In genomic region chr1:169764919-169765318, GRCh38 we compare ENCODE assay signal across 38 cellular contexts. TPM values are rescaled to one million over a fixed set of nuclear protein-coding genes. Genes with fewer than 3 reads are reported as not detected.
"Had no signal": no experiment of that assay in that cellular context is flagged by ENCODE, and none has a peak within 500 bp of the region (broad histone marks: within the 10 kb centered on the region; RNA-seq: fewer than 3 reads in every experiment).

No MANE protein-coding gene starts in this region.

- H3K36me3 Mint-ChIP-seq: activated CD4-positive, alpha-beta memory T cell treated with anti-CD3 and anti-CD28 coated beads for 36 hours; activated naive CD4-positive, alpha-beta T cell treated with anti-CD3 and anti-CD28 coated beads, Interleukin-2, amount 10 ng/mL, durations not matched to agents 7 days and 5 days; activated naive CD8-positive, alpha-beta T cell; activated naive CD8-positive, alpha-beta T cell treated with anti-CD3 and anti-CD28 coated beads, Interleukin-2, amount 10 ng/mL, durations not matched to agents 7 days and 5 days; brain had no signal

- H3K4me3 ChIP-seq: ascending aorta, cardiac muscle cell had no signal

- ATAC-seq: activated CD8-positive, alpha-beta T cell treated with anti-CD3 and anti-CD28 coated beads for 36 hours; activated naive CD8-positive, alpha-beta T cell treated with anti-CD3 and anti-CD28 coated beads, Interleukin-2, amount 50 U/mL, for 24 hours had no signal

- DNase-seq: activated B cell treated with CpG ODN at 0.5 μM for 24 hours; activated CD4-positive, alpha-beta memory T cell treated with anti-CD3 and anti-CD28 coated beads for 36 hours; activated CD4-positive, alpha-beta T cell treated with anti-CD3 and anti-CD28 coated beads for 4 hours; activated CD4-positive, alpha-beta T cell treated with anti-CD3 and anti-CD28 coated beads, Interleukin-2, amount 10 ng/mL, durations not matched to agents 24 days and 14 days; activated CD4-positive, alpha-beta T cell treated with anti-CD3 and anti-CD28 coated beads, Interleukin-2, amount 50 U/mL, for 1 hour; activated CD4-positive, alpha-beta T cell treated with anti-CD3 and anti-CD28 coated beads, Interleukin-2, amount 50 U/mL, for 4 hours; activated CD4-positive, CD25-positive, alpha-beta regulatory T cell treated with anti-CD3 and anti-CD28 coated beads, Interleukin-2, amount 50 U/mL, for 72 hours; activated CD8-positive, alpha-beta memory T cell treated with anti-CD3 and anti-CD28 coated beads, Interleukin-2, amount 50 U/mL, for 48 hours; activated CD8-positive, alpha-beta T cell treated with anti-CD3 and anti-CD28 coated beads for 36 hours; activated effector memory CD4-positive, alpha-beta T cell treated with Interleukin-2 at 50 U/mL for 16 hours; activated gamma-delta T cell; activated naive CD4-positive, alpha-beta T cell treated with anti-CD3 and anti-CD28 coated beads, Interleukin-2, amount 10 ng/mL, durations not matched to agents 7 days and 5 days; activated naive CD4-positive, alpha-beta T cell treated with Interleukin-2 at 50 U/mL for 16 hours; activated naive CD8-positive, alpha-beta T cell treated with anti-CD3 and anti-CD28 coated beads, Interleukin-2, amount 10 ng/mL, durations not matched to agents 7 days and 5 days; activated naive CD8-positive, alpha-beta T cell treated with anti-CD3 and anti-CD28 coated beads, Interleukin-2, amount 50 U/mL, for 24 hours; activated T-cell treated with anti-CD3 and anti-CD28 coated beads, Interleukin-2, amount 50 U/mL, for 24 hours; activated T-cell treated with anti-CD3 and anti-CD28 coated beads, Interleukin-2, amount 50 U/mL, for 48 hours; amygdala; anterior cingulate cortex; caudate nucleus; cerebellar nuclear complex; T-helper 1 cell; T-helper 2 cell; T-helper 9 cell had no signal

- H3K27ac Mint-ChIP-seq: activated B cell treated with CpG ODN at 0.5 μM for 24 hours; activated CD4-positive, alpha-beta memory T cell treated with anti-CD3 and anti-CD28 coated beads for 36 hours; activated CD4-positive, alpha-beta T cell treated with anti-CD3 and anti-CD28 coated beads, Interleukin-2, amount 10 ng/mL, durations not matched to agents 24 days and 14 days; activated CD8-positive, alpha-beta T cell treated with anti-CD3 and anti-CD28 coated beads for 36 hours; activated naive CD4-positive, alpha-beta T cell treated with anti-CD3 and anti-CD28 coated beads, Interleukin-2, amount 10 ng/mL, durations not matched to agents 7 days and 5 days; activated naive CD4-positive, alpha-beta T cell treated with anti-CD3 and anti-CD28 coated beads, Interleukin-2, amount 50 U/mL, for 24 hours; activated naive CD8-positive, alpha-beta T cell; activated naive CD8-positive, alpha-beta T cell treated with anti-CD3 and anti-CD28 coated beads, Interleukin-2, amount 10 ng/mL, durations not matched to agents 7 days and 5 days; activated naive CD8-positive, alpha-beta T cell treated with anti-CD3 and anti-CD28 coated beads, Interleukin-2, amount 50 U/mL, for 24 hours; activated T-cell treated with anti-CD3 and anti-CD28 coated beads, Interleukin-2, amount 50 U/mL, for 24 hours; activated T-helper 2 cell treated with anti-CD3 and anti-CD28 coated beads, Interferon-gamma antibody, Interleukin-2, Interleukin-4, amounts not matched to agents 10 μg/mL and 5 μg/mL and 100 μg/mL, durations not matched to agents 14 hours and 24 hours and 36 hours; brain; T-helper 1 cell treated with Interleukin-12 subunit alpha and Interleukin-12 subunit beta and Interleukin-4 antibody, amounts not matched to agents 30 μg/mL and 1 μg/mL, for 36 hours; T-helper 2 cell treated with Interferon-gamma antibody and Interleukin-4, amounts not matched to agents 5 μg/mL and 100 μg/mL, for 36 hours had no signal

- H3K36me3 ChIP-seq: ascending aorta, cardiac muscle cell had no signal

- H3K27me3 Mint-ChIP-seq: activated naive CD4-positive, alpha-beta T cell treated with anti-CD3 and anti-CD28 coated beads, Interleukin-2, amount 10 ng/mL, durations not matched to agents 7 days and 5 days; activated T-cell treated with anti-CD3 and anti-CD28 coated beads, Interleukin-2, amount 50 U/mL, for 24 hours had no signal

- H3K27ac ChIP-seq: ascending aorta, cardiac muscle cell, VCaP had no signal

- H3K4me3 Mint-ChIP-seq: activated B cell treated with CpG ODN at 0.5 μM for 24 hours; activated CD4-positive, alpha-beta memory T cell treated with anti-CD3 and anti-CD28 coated beads for 36 hours; activated CD4-positive, alpha-beta T cell treated with anti-CD3 and anti-CD28 coated beads, Interleukin-2, amount 10 ng/mL, durations not matched to agents 24 days and 14 days; activated CD8-positive, alpha-beta T cell treated with anti-CD3 and anti-CD28 coated beads for 36 hours; activated naive CD4-positive, alpha-beta T cell treated with anti-CD3 and anti-CD28 coated beads, Interleukin-2, amount 10 ng/mL, durations not matched to agents 7 days and 5 days; activated naive CD4-positive, alpha-beta T cell treated with anti-CD3 and anti-CD28 coated beads, Interleukin-2, amount 50 U/mL, for 24 hours; activated naive CD8-positive, alpha-beta T cell; activated naive CD8-positive, alpha-beta T cell treated with anti-CD3 and anti-CD28 coated beads, Interleukin-2, amount 10 ng/mL, durations not matched to agents 7 days and 5 days; activated naive CD8-positive, alpha-beta T cell treated with anti-CD3 and anti-CD28 coated beads, Interleukin-2, amount 50 U/mL, for 24 hours; activated T-cell treated with anti-CD3 and anti-CD28 coated beads, Interleukin-2, amount 50 U/mL, for 24 hours; brain; central memory CD8-positive, alpha-beta T cell; T-helper 1 cell treated with Interleukin-12 subunit alpha and Interleukin-12 subunit beta and Interleukin-4 antibody, amounts not matched to agents 30 μg/mL and 1 μg/mL, for 36 hours; T-helper 2 cell treated with Interferon-gamma antibody and Interleukin-4, amounts not matched to agents 5 μg/mL and 100 μg/mL, for 36 hours had no signal

- H3K4me1 ChIP-seq: ascending aorta had no signal

- FAIRE-seq: bronchial epithelial cell, TTC549 had no signal

- H3K9me3 ChIP-seq: ascending aorta had no signal

- H3K9me3 Mint-ChIP-seq: activated B cell treated with CpG ODN at 0.5 μM for 24 hours; activated CD4-positive, alpha-beta memory T cell treated with anti-CD3 and anti-CD28 coated beads for 36 hours; activated CD4-positive, alpha-beta T cell treated with anti-CD3 and anti-CD28 coated beads, Interleukin-2, amount 10 ng/mL, durations not matched to agents 24 days and 14 days; activated CD8-positive, alpha-beta T cell treated with anti-CD3 and anti-CD28 coated beads for 36 hours; activated naive CD4-positive, alpha-beta T cell treated with anti-CD3 and anti-CD28 coated beads, Interleukin-2, amount 10 ng/mL, durations not matched to agents 7 days and 5 days; activated naive CD4-positive, alpha-beta T cell treated with anti-CD3 and anti-CD28 coated beads, Interleukin-2, amount 50 U/mL, for 24 hours; activated naive CD8-positive, alpha-beta T cell treated with anti-CD3 and anti-CD28 coated beads, Interleukin-2, amount 50 U/mL, for 24 hours; activated T-cell treated with anti-CD3 and anti-CD28 coated beads, Interleukin-2, amount 50 U/mL, for 24 hours; activated T-helper 2 cell treated with anti-CD3 and anti-CD28 coated beads, Interferon-gamma antibody, Interleukin-2, Interleukin-4, amounts not matched to agents 10 μg/mL and 5 μg/mL and 100 μg/mL, durations not matched to agents 14 hours and 24 hours and 36 hours; brain; central memory CD8-positive, alpha-beta T cell; T-helper 1 cell treated with Interleukin-12 subunit alpha and Interleukin-12 subunit beta and Interleukin-4 antibody, amounts not matched to agents 30 μg/mL and 1 μg/mL, for 36 hours; T-helper 2 cell treated with Interferon-gamma antibody and Interleukin-4, amounts not matched to agents 5 μg/mL and 100 μg/mL, for 36 hours had no signal

- H3K4me1 Mint-ChIP-seq: activated B cell treated with CpG ODN at 0.5 μM for 24 hours; activated CD4-positive, alpha-beta T cell treated with anti-CD3 and anti-CD28 coated beads, Interleukin-2, amount 10 ng/mL, durations not matched to agents 24 days and 14 days; activated naive CD4-positive, alpha-beta T cell treated with anti-CD3 and anti-CD28 coated beads, Interleukin-2, amount 10 ng/mL, durations not matched to agents 7 days and 5 days; activated naive CD4-positive, alpha-beta T cell treated with anti-CD3 and anti-CD28 coated beads, Interleukin-2, amount 50 U/mL, for 24 hours; activated naive CD8-positive, alpha-beta T cell treated with anti-CD3 and anti-CD28 coated beads, Interleukin-2, amount 50 U/mL, for 24 hours; brain; central memory CD8-positive, alpha-beta T cell had no signal

- H3K27me3 ChIP-seq: ascending aorta, cardiac muscle cell had no signal

RNA-seq across cellular contexts. Expression of gene SELE, which starts 31.0 kb away (rescaled TPM):
- total RNA-seq: activated B cell treated with CpG ODN at 0.5 μM for 24 hours; activated CD4-positive, alpha-beta memory T cell treated with anti-CD3 and anti-CD28 coated beads for 36 hours; activated CD4-positive, alpha-beta T cell treated with anti-CD3 and anti-CD28 coated beads, Interleukin-2, amount 10 ng/mL, durations not matched to agents 24 days and 14 days; activated CD8-positive, alpha-beta memory T cell treated with anti-CD3 and anti-CD28 coated beads for 36 hours; activated CD8-positive, alpha-beta T cell treated with anti-CD3 and anti-CD28 coated beads for 36 hours; activated naive CD8-positive, alpha-beta T cell treated with anti-CD3 and anti-CD28 coated beads, Interleukin-2, amount 10 ng/mL, durations not matched to agents 7 days and 5 days; activated T-helper 2 cell treated with anti-CD3 and anti-CD28 coated beads, Interferon-gamma antibody, Interleukin-2, Interleukin-4, amounts not matched to agents 10 μg/mL and 5 μg/mL and 100 μg/mL, durations not matched to agents 14 hours and 24 hours and 36 hours; bronchial epithelial cell; cardiac muscle cell; chondrocyte had no signal
- polyA plus RNA-seq: cardiac muscle cell had no signal

RNA-seq across cellular contexts. Expression of gene SELL, which starts 53.5 kb away (rescaled TPM):
- total RNA-seq: bronchial epithelial cell, cardiac muscle cell, chondrocyte had no signal
- polyA plus RNA-seq: cardiac muscle cell had no signal
